Comparison of ENCODE assay signal across 13 cellular contexts in the genomic region with DNA sequence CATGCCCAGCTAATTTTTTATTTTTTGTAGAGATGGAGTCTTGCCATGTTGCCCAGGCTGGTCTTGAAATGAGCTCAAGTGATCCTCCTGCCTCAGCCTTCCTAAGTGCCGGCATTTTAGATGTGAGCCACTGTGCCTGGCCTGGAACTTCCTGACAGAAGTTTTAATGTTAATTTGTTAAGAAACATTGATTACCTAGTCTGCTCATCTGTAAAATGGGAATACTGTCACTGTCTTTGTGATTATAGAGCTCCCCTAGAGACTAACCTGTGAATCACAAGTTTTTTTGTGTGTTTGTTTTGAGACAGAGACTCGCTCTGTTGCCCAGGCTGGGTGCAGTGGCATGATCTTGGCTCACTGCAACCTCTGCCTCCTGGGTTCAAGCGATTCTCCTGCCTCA. TPM values are rescaled to one million over a fixed set of nuclear protein-coding genes. Genes with fewer than 3 reads are reported as not detected.
A peak's percentile ranks its signal among the peaks of the same experiment; 100 is the strongest.
DNase-seq lines count a peak whose midpoint lies in the region; ATAC-seq and TF ChIP-seq lines count a peak whose summit lies in the region.
"Had no signal": no experiment of that assay in that cellular context is flagged by ENCODE, and none has a peak within 500 bp of the region (broad histone marks: within the 10 kb centered on the region; RNA-seq: fewer than 3 reads in every experiment).

No MANE protein-coding gene starts in this region.

- POLR2A ChIA-PET in CD8-positive, alpha-beta T cell (lab: Charles Lee): interaction anchor here (0.8 kb wide), 1 partner anchor 17 kb away, joined by 4 read pairs; no protein-coding TSS in a partner anchor

- H2BK120ac ChIP-seq in mesendoderm (ENCODE audit: low read depth, low read length): no peak overlapping the region

- H2AK5ac ChIP-seq in mesendoderm (ENCODE audit: low read length): no peak overlapping the region

- peaks cover 11% of the 10 kb centered on the region for H3K36me3 Mint-ChIP-seq in CD8-positive, alpha-beta T cell

- H4K8ac ChIP-seq in mesendoderm (ENCODE audit: low read depth, low read length): no peak overlapping the region

- no peak overlapping the region for H3K4ac ChIP-seq in mesendoderm (ENCODE audit: low read depth, low read length)

- TF ChIP-seq CTCF in CD8-positive, alpha-beta T cell (IDR thresholded peaks at IDR 0.05): no peak
- TF ChIP-seq CTCF in GM13977 (IDR thresholded peaks at IDR 0.05; ENCODE audit: extremely low read depth, insufficient read depth, missing control alignments) (peak; percentile 25), RWPE2 (IDR thresholded peaks at IDR 0.05; ENCODE audit: poor library complexity, severe bottlenecking) (peak; percentile 46), prostate gland (IDR thresholded peaks at IDR 0.05) (no peak)

- TF ChIP-seq POLR2A in prostate gland (IDR thresholded peaks at IDR 0.05): no peak

- in situ Hi-C loops in GM13977 (cut with MboI; ENCODE audit: low pct_unique_long_range_greater_than_20kb, low sequenced_read_pairs, unreplicated experiment): no loop called here

- no CpG with 5 or more reads among the region's 3 CpGs for WGBS in mesendoderm (ENCODE audit: extremely low coverage, insufficient coverage, low lambda C conversion rate)
- WGBS in prostate gland: 98% methylated on average over 3 of the region's 3 CpGs

- intact Hi-C loops in CD8-positive, alpha-beta T cell (cut with DNase I, micrococcal nuclease): loop anchor here (10.0 kb wide), 1 partner anchor 708 kb away; the partner anchor contains the start of genes MFAP1 (in 2 of the 2) and WDR76 (in 2 of the 2)
- intact Hi-C loops in prostate gland (cut with DNase I): no loop called here

- CTCF ChIA-PET in CD8-positive, alpha-beta T cell (lab: Charles Lee): no interaction called here

- H3K4me1 ChIP-seq in CD8-positive, alpha-beta T cell (ENCODE audit: insufficient read depth, low read length): peaks cover 13% of the 10 kb centered on the region
- H3K4me1 ChIP-seq in RWPE2 (ENCODE audit: insufficient read depth, poor library complexity, severe bottlenecking) (peaks cover 2% of the 10 kb centered on the region), mesendoderm (ENCODE audit: control insufficient read depth, low read depth, low read length) (no peaks in the 10 kb centered on the region), prostate gland (replicated peaks) (no peaks in the 10 kb centered on the region)

- H2BK15ac ChIP-seq in mesendoderm (replicated peaks; ENCODE audit: low read depth): no peak overlapping the region

- H3K4me3 Mint-ChIP-seq in CD8-positive, alpha-beta T cell: no peak overlapping the region

- ATAC-seq in CD8-positive, alpha-beta T cell: no peak
- ATAC-seq in RWPE2 (ENCODE audit: low read depth) (no peak), GM21786 (IDR thresholded peaks at IDR 0.05; ENCODE audit: unreplicated experiment) (no peak)
- ATAC-seq: left ventricle myocardium superior had no signal

- H3K18ac ChIP-seq in mesendoderm (ENCODE audit: low read length): no peak overlapping the region

- no peak overlapping the region for H3K4me2 ChIP-seq in mesendoderm (ENCODE audit: low read length)
- H3K4me2 ChIP-seq: hepatocyte had no signal

- peak overlapping the region; percentile 57 for H3K27ac Mint-ChIP-seq in CD8-positive, alpha-beta T cell

- peaks cover 5% of the 10 kb centered on the region for H3K79me2 ChIP-seq in mesendoderm (ENCODE audit: control insufficient read depth, insufficient read depth, low read length)

- no peak overlapping the region for H3K4me3 ChIP-seq in CD8-positive, alpha-beta T cell (ENCODE audit: low read depth, low read length)
- no peak overlapping the region for H3K4me3 ChIP-seq in RWPE2 (ENCODE audit: severe bottlenecking)
- H3K4me3 ChIP-seq in mesendoderm (ENCODE audit: low read length): no peak overlapping the region
- H3K4me3 ChIP-seq in prostate gland: no peak overlapping the region
- H3K4me3 ChIP-seq: hepatocyte, skin epidermis had no signal

- no peaks in the 10 kb centered on the region for H3K27me3 Mint-ChIP-seq in CD8-positive, alpha-beta T cell (ENCODE audit: low read depth)

- H3K23ac ChIP-seq in mesendoderm (ENCODE audit: low read length): no peak overlapping the region

- H3K27ac ChIP-seq in CD8-positive, alpha-beta T cell (ENCODE audit: low read depth, low read length): no peak overlapping the region
- no peak overlapping the region for H3K27ac ChIP-seq in RWPE2 (ENCODE audit: poor library complexity, severe bottlenecking)
- no peak overlapping the region for H3K27ac ChIP-seq in mesendoderm (ENCODE audit: low read depth, low read length)
- no peak overlapping the region for H3K27ac ChIP-seq in prostate gland
- H3K27ac ChIP-seq: hepatocyte, skin epidermis had no signal

- H2BK5ac ChIP-seq in mesendoderm (ENCODE audit: low read length): no peak overlapping the region

- no peaks in the 10 kb centered on the region for H3K36me3 ChIP-seq in CD8-positive, alpha-beta T cell (ENCODE audit: insufficient read depth, low read length)
- H3K36me3 ChIP-seq in RWPE2 (ENCODE audit: low read depth): peaks cover 12% of the 10 kb centered on the region
- H3K36me3 ChIP-seq in mesendoderm (ENCODE audit: control insufficient read depth, insufficient read depth, low read length): no peaks in the 10 kb centered on the region
- no peaks in the 10 kb centered on the region for H3K36me3 ChIP-seq in prostate gland

- H4K5ac ChIP-seq in mesendoderm (ENCODE audit: low read length): no peak overlapping the region

- H3K56ac ChIP-seq in mesendoderm (ENCODE audit: low read length): no peak overlapping the region

- no peaks in the 10 kb centered on the region for H3K27me3 ChIP-seq in CD8-positive, alpha-beta T cell (ENCODE audit: insufficient read depth, low read length)
- H3K27me3 ChIP-seq in RWPE2 (ENCODE audit: insufficient read depth, poor library complexity, severe bottlenecking): no peaks in the 10 kb centered on the region
- no peaks in the 10 kb centered on the region for H3K27me3 ChIP-seq in mesendoderm (ENCODE audit: insufficient read depth, low read length, poor library complexity)
- H3K27me3 ChIP-seq in prostate gland (replicated peaks; ENCODE audit: insufficient read depth): no peaks in the 10 kb centered on the region
- H3K27me3 ChIP-seq: hepatocyte had no signal

- no peaks in the 10 kb centered on the region for H3K79me1 ChIP-seq in mesendoderm (ENCODE audit: low read length)

- H3K9me3 Mint-ChIP-seq in CD8-positive, alpha-beta T cell: no peaks in the 10 kb centered on the region

- DNase-seq in CD8-positive, alpha-beta T cell: no peak
- DNase-seq in GM13977 (ENCODE audit: low spot score): no peak
- no peak for DNase-seq in RWPE2 (ENCODE audit: low spot score)
- DNase-seq in mesendoderm: peak; percentile 23
- no peak for DNase-seq in prostate gland (ENCODE audit: low spot score)
- no peak for DNase-seq in EL
- DNase-seq: activated CD4-positive, CD25-positive, alpha-beta regulatory T cell; activated effector memory CD4-positive, alpha-beta T cell treated with anti-CD3 and anti-CD28 coated beads, Interleukin-2, amount 50 U/mL, for 16 hours; left ventricle myocardium superior; NCI-H510A treated with DMSO at 0.1 percent for 48 hours had no signal

- no peaks in the 10 kb centered on the region for H3K9me3 ChIP-seq in CD8-positive, alpha-beta T cell (ENCODE audit: low read length)
- H3K9me3 ChIP-seq in RWPE2 (ENCODE audit: severe bottlenecking) (no peaks in the 10 kb centered on the region), prostate gland (no peaks in the 10 kb centered on the region)

- no peak overlapping the region for H3K9ac ChIP-seq in mesendoderm (ENCODE audit: low read length)

- peaks cover 30% of the 10 kb centered on the region for H3K4me1 Mint-ChIP-seq in CD8-positive, alpha-beta T cell (ENCODE audit: low read depth)

RNA-seq across cellular contexts. Expression of gene EIF3J, which starts 4.3 kb away (rescaled TPM):
- total RNA-seq in CD8-positive, alpha-beta T cell: 10 to 100 TPM; 63.7 to 68.9 TPM
- 74.9 TPM for polyA plus RNA-seq in mesendoderm (2013, experiment 1 of 2)
- polyA plus RNA-seq in mesendoderm (2013, experiment 2 of 2): 75.2 TPM
- total RNA-seq in prostate gland: 10 to 100 TPM; 33.1 to 51.7 TPM

Comparison
In these comparisons a context has a peak if more than half of its experiments do, and no peak if none do; other contexts are left out.
1. CTCF ChIP-seq: peak in GM13977 (single experiment) and RWPE2 (single experiment); none in CD8-positive, alpha-beta T cell (single experiment) and prostate gland (0 of 4).